In the genomic region with DNA sequence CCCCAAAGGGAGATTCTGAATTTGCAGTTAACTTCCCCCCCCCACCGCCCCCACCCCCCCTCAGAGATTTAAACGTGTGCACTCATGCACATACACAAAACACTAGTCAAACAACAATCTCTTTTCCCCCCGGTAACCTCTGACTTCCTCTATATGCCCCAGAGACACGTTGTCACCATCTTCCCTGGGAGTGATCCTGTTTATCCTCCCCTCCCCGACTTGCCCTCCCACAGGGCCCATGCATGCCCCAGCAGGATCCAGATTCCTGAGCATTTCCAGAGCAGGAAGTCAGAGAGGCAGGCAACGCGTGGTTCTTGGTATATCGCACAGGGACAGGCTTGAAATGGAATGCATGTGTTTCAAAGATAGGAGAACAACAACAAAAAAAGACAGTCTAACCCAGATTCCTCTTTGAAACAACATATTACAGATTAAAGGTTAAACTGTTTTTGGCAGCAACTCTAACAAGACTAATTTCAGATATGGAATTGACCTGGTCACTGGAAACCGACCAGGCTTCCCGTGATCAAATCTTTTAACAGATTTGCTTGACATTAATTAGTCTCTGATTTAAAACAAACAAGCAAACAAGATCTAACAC, we compare ENCODE assay signal across 1 cellular context.
TF ChIP-seq lines count a peak whose summit lies in the region.

No MANE protein-coding gene starts in this region.

TF ChIP-seq in HepG2, 621 proteins besides CTCF, POLR2A, EP300 and RAD21 (continued from another document and continues in another):
- TF ChIP-seq KIAA2018 (CRISPR knock-in tag; IDR thresholded peaks at IDR 0.05; ENCODE audit: borderline replicate concordance) = no peak
- 0 out of 2 replicates have a peak, but pooled peaks have one; percentile 54 for TF ChIP-seq RARG (CRISPR knock-in tag; IDR thresholded peaks at IDR 0.05; ENCODE audit: low read depth)
- no peak for TF ChIP-seq ZNF207 (IDR thresholded peaks at IDR 0.05; ENCODE audit: borderline replicate concordance)
- TF ChIP-seq HDAC1 (CRISPR knock-in tag; IDR thresholded peaks at IDR 0.05) = no peak
- no peak for TF ChIP-seq ATF3 (CRISPR knock-in tag; IDR thresholded peaks at IDR 0.05)
- TF ChIP-seq ZNF781 (CRISPR knock-in tag; IDR thresholded peaks at IDR 0.05; ENCODE audit: borderline replicate concordance, not compliant biosample characterization) = peak; percentile 44
- peak; percentile 82 for TF ChIP-seq TEAD3 (CRISPR knock-in tag; optimal IDR thresholded peaks at IDR 0.05; ENCODE audit: borderline replicate concordance)
- TF ChIP-seq HNF4A (CRISPR knock-in tag; IDR thresholded peaks at IDR 0.05) = peak; percentile 48
- no peak for TF ChIP-seq ZZZ3 (CRISPR knock-in tag; IDR thresholded peaks at IDR 0.05; ENCODE audit: borderline replicate concordance)
- TF ChIP-seq, protein P1, sequence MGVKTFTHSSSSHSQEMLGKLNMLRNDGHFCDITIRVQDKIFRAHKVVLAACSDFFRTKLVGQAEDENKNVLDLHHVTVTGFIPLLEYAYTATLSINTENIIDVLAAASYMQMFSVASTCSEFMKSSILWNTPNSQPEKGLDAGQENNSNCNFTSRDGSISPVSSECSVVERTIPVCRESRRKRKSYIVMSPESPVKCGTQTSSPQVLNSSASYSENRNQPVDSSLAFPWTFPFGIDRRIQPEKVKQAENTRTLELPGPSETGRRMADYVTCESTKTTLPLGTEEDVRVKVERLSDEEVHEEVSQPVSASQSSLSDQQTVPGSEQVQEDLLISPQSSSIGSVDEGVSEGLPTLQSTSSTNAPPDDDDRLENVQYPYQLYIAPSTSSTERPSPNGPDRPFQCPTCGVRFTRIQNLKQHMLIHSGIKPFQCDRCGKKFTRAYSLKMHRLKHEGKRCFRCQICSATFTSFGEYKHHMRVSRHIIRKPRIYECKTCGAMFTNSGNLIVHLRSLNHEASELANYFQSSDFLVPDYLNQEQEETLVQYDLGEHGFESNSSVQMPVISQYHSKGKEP (CRISPR knock-in tag; IDR thresholded peaks at IDR 0.05) = no peak
- no peak for TF ChIP-seq ZFP41 (CRISPR knock-in tag; IDR thresholded peaks at IDR 0.05; ENCODE audit: borderline replicate concordance)
- TF ChIP-seq, protein P2, sequence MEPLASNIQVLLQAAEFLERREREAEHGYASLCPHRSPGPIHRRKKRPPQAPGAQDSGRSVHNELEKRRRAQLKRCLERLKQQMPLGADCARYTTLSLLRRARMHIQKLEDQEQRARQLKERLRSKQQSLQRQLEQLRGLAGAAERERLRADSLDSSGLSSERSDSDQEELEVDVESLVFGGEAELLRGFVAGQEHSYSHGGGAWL (CRISPR knock-in tag; IDR thresholded peaks at IDR 0.05) = no peak
- TF ChIP-seq SRSF4 (IDR thresholded peaks at IDR 0.05; ENCODE audit: low read depth, low read length, poor library complexity, severe bottlenecking) = no peak
- no peak for TF ChIP-seq KAT7 (CRISPR knock-in tag; IDR thresholded peaks at IDR 0.05; ENCODE audit: borderline replicate concordance)
- TF ChIP-seq SAFB2 (CRISPR knock-in tag; IDR thresholded peaks at IDR 0.05; ENCODE audit: borderline replicate concordance, low read depth) = no peak
- TF ChIP-seq ZNF101 (CRISPR knock-in tag; IDR thresholded peaks at IDR 0.05; ENCODE audit: borderline replicate concordance, low read depth) = no peak
- TF ChIP-seq ZNF569 (CRISPR knock-in tag; IDR thresholded peaks at IDR 0.05; ENCODE audit: borderline replicate concordance) = no peak
- TF ChIP-seq DMTF1 (CRISPR knock-in tag; IDR thresholded peaks at IDR 0.05) = 0 out of 2 replicates have a peak, but pooled peaks have one; percentile 54
- TF ChIP-seq ZNF441 (CRISPR knock-in tag; IDR thresholded peaks at IDR 0.05; ENCODE audit: borderline replicate concordance) = 0 out of 2 replicates have a peak, but pooled peaks have one; percentile 44
- no peak for TF ChIP-seq ZNF766 (CRISPR knock-in tag; IDR thresholded peaks at IDR 0.05; ENCODE audit: borderline replicate concordance)
- no peak for TF ChIP-seq AGO1 (IDR thresholded peaks at IDR 0.05; ENCODE audit: low read depth, low read length, poor library complexity, severe bottlenecking)
- no peak for TF ChIP-seq ZNF770 (CRISPR knock-in tag; IDR thresholded peaks at IDR 0.05)
- TF ChIP-seq TBL1XR1 (IDR thresholded peaks at IDR 0.05; ENCODE audit: borderline replicate concordance, low read length, partially characterized antibody) = no peak
- no peak for TF ChIP-seq DNMT3B (CRISPR knock-in tag; conservative IDR thresholded peaks at IDR 0.05)
- TF ChIP-seq FOXA3 (CRISPR knock-in tag; IDR thresholded peaks at IDR 0.05) = peak; percentile 32; the same call in 1 of the 2 replicates
- no peak for TF ChIP-seq KDM6A (CRISPR knock-in tag; IDR thresholded peaks at IDR 0.05; ENCODE audit: low read depth)
- TF ChIP-seq ZNF556 (CRISPR knock-in tag; IDR thresholded peaks at IDR 0.05; ENCODE audit: borderline replicate concordance) = no peak; the same call in 1 of the 2 replicates
- TF ChIP-seq MZF1 (CRISPR knock-in tag; IDR thresholded peaks at IDR 0.05; ENCODE audit: borderline replicate concordance) = no peak
- no peak; the same call in 1 of the 2 replicates for TF ChIP-seq FOXO1 (CRISPR knock-in tag; IDR thresholded peaks at IDR 0.05)
- TF ChIP-seq ZNF331 (CRISPR knock-in tag; IDR thresholded peaks at IDR 0.05) = no peak
- 0 out of 2 replicates have a peak, but pooled peaks have one; percentile 15 for TF ChIP-seq DMAP1 (CRISPR knock-in tag; IDR thresholded peaks at IDR 0.05)
- no peak for TF ChIP-seq SP1 (IDR thresholded peaks at IDR 0.05)
- TF ChIP-seq SP1 (CRISPR knock-in tag; IDR thresholded peaks at IDR 0.05) = no peak
- TF ChIP-seq ARNT2 (CRISPR knock-in tag; IDR thresholded peaks at IDR 0.05; ENCODE audit: low read depth) = 0 out of 2 replicates have a peak, but pooled peaks have one; percentile 42
- TF ChIP-seq, protein P3, sequence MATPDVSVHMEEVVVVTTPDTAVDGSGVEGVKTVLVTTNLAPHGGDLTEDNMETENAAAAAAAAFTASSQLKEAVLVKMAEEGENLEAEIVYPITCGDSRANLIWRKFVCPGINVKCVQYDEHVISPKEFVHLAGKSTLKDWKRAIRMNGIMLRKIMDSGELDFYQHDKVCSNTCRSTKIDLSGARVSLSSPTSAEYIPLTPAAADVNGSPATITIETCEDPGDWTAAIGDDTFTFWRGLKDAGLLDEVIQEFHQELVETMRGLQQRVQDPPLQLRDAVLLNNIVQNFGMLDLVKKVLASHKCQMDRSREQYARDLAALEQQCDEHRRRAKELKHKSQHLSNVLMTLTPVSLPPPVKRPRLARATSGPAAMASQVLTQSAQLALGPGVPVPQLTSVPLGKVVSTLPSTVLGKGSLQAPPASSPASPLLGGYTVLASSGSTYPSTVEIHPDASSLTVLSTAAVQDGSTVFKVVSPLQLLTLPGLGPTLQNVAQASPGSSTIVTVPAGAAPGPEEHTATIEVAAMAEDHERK (CRISPR knock-in tag; IDR thresholded peaks at IDR 0.05; ENCODE audit: low read depth) = no peak
- TF ChIP-seq SIX4 (CRISPR knock-in tag; IDR thresholded peaks at IDR 0.05) = no peak
- no peak for TF ChIP-seq PLRG1 (conservative IDR thresholded peaks at IDR 0.05)
- peak; percentile 69; the same call in 1 of the 2 replicates for TF ChIP-seq ETV5 (CRISPR knock-in tag; IDR thresholded peaks at IDR 0.05; ENCODE audit: borderline replicate concordance)
- TF ChIP-seq ZNF282 (IDR thresholded peaks at IDR 0.05; ENCODE audit: partially characterized antibody) = no peak
- no peak for TF ChIP-seq ZNF780A (CRISPR knock-in tag; IDR thresholded peaks at IDR 0.05)
- TF ChIP-seq CCDC6 (CRISPR knock-in tag; IDR thresholded peaks at IDR 0.05) = no peak
- no peak for TF ChIP-seq KLF13 (CRISPR knock-in tag; IDR thresholded peaks at IDR 0.05)
- no peak for TF ChIP-seq TRAFD1 (CRISPR knock-in tag; IDR thresholded peaks at IDR 0.05; ENCODE audit: borderline replicate concordance)
- TF ChIP-seq CHD4 (IDR thresholded peaks at IDR 0.05; ENCODE audit: borderline replicate concordance, low read length) = no peak
- TF ChIP-seq ZNF451 (CRISPR knock-in tag; IDR thresholded peaks at IDR 0.05) = no peak
